In the genomic region with DNA sequence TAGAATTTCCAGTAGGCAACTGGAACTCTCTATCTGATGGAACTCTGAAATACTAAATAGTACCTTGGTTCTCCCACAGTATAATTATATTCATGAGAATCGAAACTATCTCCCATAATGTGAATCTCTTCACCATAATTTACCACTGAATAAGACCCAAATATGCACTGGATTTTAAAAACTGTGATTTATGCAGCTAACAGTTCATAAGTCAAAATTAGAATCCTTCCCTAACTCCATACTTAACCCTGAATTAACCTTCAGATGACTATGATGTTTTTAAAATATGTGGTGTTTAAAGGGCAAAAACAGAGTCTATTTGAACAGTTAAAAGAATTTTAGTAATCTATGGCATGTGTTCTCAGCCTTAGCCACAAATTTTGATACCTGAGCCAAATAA, we compare ENCODE assay signal across 21 cellular contexts. TPM values are rescaled to one million over a fixed set of nuclear protein-coding genes. Genes with fewer than 3 reads are reported as not detected.
A peak's percentile ranks its signal among the peaks of the same experiment; 100 is the strongest.
DNase-seq lines count a peak whose midpoint lies in the region; ATAC-seq, FAIRE-seq and TF ChIP-seq lines count a peak whose summit lies in the region.
"Had no signal": no experiment of that assay in that cellular context is flagged by ENCODE, and none has a peak within 500 bp of the region (broad histone marks: within the 10 kb centered on the region; RNA-seq: fewer than 3 reads in every experiment).

No MANE protein-coding gene starts in this region.

- no peak for TF ChIP-seq RAD21 in A549 (conservative IDR thresholded peaks at IDR 0.05 in 1 of 2, IDR thresholded peaks at IDR 0.05 in 1 of 2)

- POLR2A ChIA-PET in A549 (lab: Yijun Ruan, JAX): no interaction called here

- ATAC-seq in A549: no peak
- ATAC-seq: GM12878, Panc1, T-cell had no signal

- no peaks in the 10 kb centered on the region for H3K9me3 ChIP-seq in A549
- H3K9me3 ChIP-seq in neutrophil: no peaks in the 10 kb centered on the region
- H3K9me3 ChIP-seq: HAP-1 had no signal

- DNase-seq in A549 (ENCODE audit: low read depth in 1 of 2, low spot score in 1 of 2): no peak
- DNase-seq in EL: peak; percentile 31
- no peak for DNase-seq in ureter (ENCODE audit: low spot score)
- no peak for DNase-seq in SK-N-DZ (ENCODE audit: low spot score)
- DNase-seq in kidney glomerular epithelial cell (lab: John Stamatoyannopoulos, UW): no peak
- no peak for DNase-seq in NCI-H1417 treated with DMSO at 0.1 percent for 48 hours (lab: John Stamatoyannopoulos, UW)
- DNase-seq: 8988T; CD4-positive, CD25-positive, alpha-beta regulatory T cell; GM23248; Kasumi-1; MG63; NCI-H187; NCI-H510A; NCI-H748 treated with DMSO at 0.1 percent for 48 hours; SIG-M5; T-cell had no signal

- no peak overlapping the region for H3K27ac ChIP-seq in A549
- peak overlapping the region; percentile 83 for H3K27ac ChIP-seq in neutrophil
- H3K27ac ChIP-seq: GM23248 had no signal

- TF ChIP-seq POLR2A in A549 (IDR thresholded peaks at IDR 0.05; ENCODE audit: low read length): no peak

- H3K4me3 ChIP-seq in A549 (no peak overlapping the region), neutrophil (ENCODE audit: low read depth in 1 of 2, low read length in 1 of 2) (no peak overlapping the region)
- H3K4me3 ChIP-seq: GM12878, GM23248, HAP-1, MG63 had no signal

- no peak for TF ChIP-seq EP300 in A549 (IDR thresholded peaks at IDR 0.05)

- H3K4me2 ChIP-seq in A549: peak overlapping the region; percentile 1; the same call in 1 of the 3 replicates

- CTCF ChIA-PET in A549 (lab: Yijun Ruan, JAX): interaction anchor here (1.0 to 1.2 kb wide), 2 partner anchors 17 to 255 kb away, joined by 3 read pairs; a partner anchor contains a TSS

- WGBS in A549 (ENCODE audit: missing lambda C conversion rate): 58% methylated on average over 1 of the region's 1 CpG

- FAIRE-seq in A549 (lab: Jason Lieb, UNC) (no peak), endometrium (lab: Jason Lieb, UNC) (peak; percentile 29)
- FAIRE-seq: GM12878 had no signal

- H3K36me3 ChIP-seq in neutrophil: no peaks in the 10 kb centered on the region
- H3K36me3 ChIP-seq: HAP-1, MG63 had no signal

- H3K4me1 ChIP-seq in A549 (peaks cover 39% of the 10 kb centered on the region), neutrophil (ENCODE audit: control insufficient read depth in 1 of 2, insufficient read depth in 1 of 2, low read depth in 1 of 2, low read length in 1 of 2) (peaks cover 83 to 94% of the 10 kb centered on the region in 2 experiments)

- H3K27me3 ChIP-seq in neutrophil: no peaks in the 10 kb centered on the region
- H3K27me3 ChIP-seq: MG63 had no signal

- no peak for TF ChIP-seq CTCF in A549 (IDR thresholded peaks at IDR 0.05)
- TF ChIP-seq CTCF in neutrophil (IDR thresholded peaks at IDR 0.05): no peak

TF ChIP-seq in A549, 52 proteins besides CTCF, POLR2A, EP300 and RAD21:
- no peak for TF ChIP-seq KDM1A (IDR thresholded peaks at IDR 0.05; ENCODE audit: low read depth)
- TF ChIP-seq ZC3H11A (IDR thresholded peaks at IDR 0.05): no peak
- no peak for TF ChIP-seq NR3C1 (IDR thresholded peaks at IDR 0.05)
- TF ChIP-seq, protein P1, sequence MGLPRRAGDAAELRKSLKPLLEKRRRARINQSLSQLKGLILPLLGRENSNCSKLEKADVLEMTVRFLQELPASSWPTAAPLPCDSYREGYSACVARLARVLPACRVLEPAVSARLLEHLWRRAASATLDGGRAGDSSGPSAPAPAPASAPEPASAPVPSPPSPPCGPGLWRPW (IDR thresholded peaks at IDR 0.05): no peak
- no peak for TF ChIP-seq PHF8 (IDR thresholded peaks at IDR 0.05; ENCODE audit: borderline replicate concordance, low read depth)
- no peak for TF ChIP-seq CHD4 (IDR thresholded peaks at IDR 0.05; ENCODE audit: borderline replicate concordance)
- no peak for TF ChIP-seq RCOR1 (IDR thresholded peaks at IDR 0.05; ENCODE audit: low read depth, low read length)
- TF ChIP-seq HEYL (CRISPR knock-in tag; IDR thresholded peaks at IDR 0.05): no peak
- TF ChIP-seq RNF2 (IDR thresholded peaks at IDR 0.05; ENCODE audit: borderline replicate concordance, low read depth): no peak
- TF ChIP-seq HDAC2 (IDR thresholded peaks at IDR 0.05): no peak
- TF ChIP-seq, protein P2, sequence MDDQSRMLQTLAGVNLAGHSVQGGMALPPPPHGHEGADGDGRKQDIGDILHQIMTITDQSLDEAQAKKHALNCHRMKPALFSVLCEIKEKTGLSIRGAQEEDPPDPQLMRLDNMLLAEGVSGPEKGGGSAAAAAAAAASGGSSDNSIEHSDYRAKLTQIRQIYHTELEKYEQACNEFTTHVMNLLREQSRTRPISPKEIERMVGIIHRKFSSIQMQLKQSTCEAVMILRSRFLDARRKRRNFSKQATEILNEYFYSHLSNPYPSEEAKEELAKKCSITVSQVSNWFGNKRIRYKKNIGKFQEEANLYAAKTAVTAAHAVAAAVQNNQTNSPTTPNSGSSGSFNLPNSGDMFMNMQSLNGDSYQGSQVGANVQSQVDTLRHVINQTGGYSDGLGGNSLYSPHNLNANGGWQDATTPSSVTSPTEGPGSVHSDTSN (IDR thresholded peaks at IDR 0.05): no peak

RNA-seq across cellular contexts. Expression of a gene that starts 22.9 kb away (rescaled TPM):
- polyA plus RNA-seq in A549 (2011; rRNA removed): 5.4 and 6.5 TPM in 2 replicates
- 1.1 and 1.5 TPM in 2 replicates for polyA plus RNA-seq in A549 (2012; cell fraction: cytosol; rRNA removed)
- 0.58 and 0.87 TPM in 2 replicates for polyA plus RNA-seq in A549 (2012; cell fraction: nucleus; rRNA removed)
- polyA plus RNA-seq in A549 (2017; fragmentation: RNase III; extraction: RNeasy Plus Mini Kit Qiagen cat#74134 plus additional on column Dnase treatment): 1.9 to 2.3 TPM (median 2.2 TPM) in 3 replicates
- polyA minus RNA-seq in A549 (2011; rRNA and poly(A)+ RNA removed): 4.5 TPM in 2 replicates
- total RNA-seq in ureter: 72.1 TPM
- polyA plus RNA-seq in SK-N-DZ (2014; cell fraction: cytosol; rRNA removed): 0.25 and 0.44 TPM in 2 replicates
- polyA plus RNA-seq in SK-N-DZ (2014; cell fraction: nucleus; rRNA removed): 0.87 and 0.98 TPM in 2 replicates
- total RNA-seq: CD4-positive, CD25-positive, alpha-beta regulatory T cell; GM12878 had no signal
- polyA plus RNA-seq: CD4-positive, CD25-positive, alpha-beta regulatory T cell; GM12878 had no signal
